In genomic region chr22:38656256-38657148, GRCh38 we compare ENCODE assay signal across 1 cellular context.
A peak's percentile ranks its signal among the peaks of the same experiment; 100 is the strongest.
TF ChIP-seq lines count a peak whose summit lies in the region.

CBY1 (plus strand) TSS chr22:38656638; CDS start chr22:38668055, 11,417 bp downstream.
FAM227A (minus strand) TSS chr22:38656392; CDS start chr22:38650168, 6,224 bp downstream.

TF ChIP-seq in K562, 482 proteins besides CTCF, POLR2A, EP300 and RAD21 (continued from another document and continues in another):
- TF ChIP-seq RREB1 (CRISPR knock-in tag; IDR thresholded peaks at IDR 0.05), result peak; percentile 23; the same call in 1 of the 2 replicates
- TF ChIP-seq ARID2 (IDR thresholded peaks at IDR 0.05), result no peak
- no peak for TF ChIP-seq BCL6 (CRISPR knock-in tag; IDR thresholded peaks at IDR 0.05)
- no peak for TF ChIP-seq RBM17 (IDR thresholded peaks at IDR 0.05; ENCODE audit: borderline replicate concordance, low read depth, low read length)
- TF ChIP-seq ETS2 (tag; IDR thresholded peaks at IDR 0.05; ENCODE audit: borderline replicate concordance, poor library complexity, severe bottlenecking), result no peak
- TF ChIP-seq SMARCB1 (IDR thresholded peaks at IDR 0.05; ENCODE audit: insufficient read length, low read depth), result no peak
- TF ChIP-seq MGA (IDR thresholded peaks at IDR 0.05), result no peak
- no peak for TF ChIP-seq ZNF282 (CRISPR knock-in tag; IDR thresholded peaks at IDR 0.05)
- TF ChIP-seq MEF2A (IDR thresholded peaks at IDR 0.05; ENCODE audit: control insufficient read depth, low read depth, low read length), result no peak
- TF ChIP-seq PTTG1 (tag; IDR thresholded peaks at IDR 0.05; ENCODE audit: low read depth), result no peak
- TF ChIP-seq TCF3 (CRISPR knock-in tag; IDR thresholded peaks at IDR 0.05), result no peak
- no peak for TF ChIP-seq TEAD4 (IDR thresholded peaks at IDR 0.05; ENCODE audit: low read length)
- no peak for TF ChIP-seq TEAD4 (CRISPR knock-in tag; IDR thresholded peaks at IDR 0.05; ENCODE audit: borderline replicate concordance)
- TF ChIP-seq MAZ (CRISPR knock-in tag; conservative IDR thresholded peaks at IDR 0.05 in 1 of 2, IDR thresholded peaks at IDR 0.05 in 1 of 2), result no peak; a peak in 1 of 4 replicates
- TF ChIP-seq ID3 (CRISPR knock-in tag; IDR thresholded peaks at IDR 0.05), result no peak
- TF ChIP-seq ID3 (tag; IDR thresholded peaks at IDR 0.05), result no peak
- TF ChIP-seq L3MBTL2 (IDR thresholded peaks at IDR 0.05), result no peak
- no peak for TF ChIP-seq FUS (optimal IDR thresholded peaks at IDR 0.05; ENCODE audit: low read depth, low read length)
- no peak for TF ChIP-seq IFI16 (CRISPR knock-in tag; IDR thresholded peaks at IDR 0.05)
- TF ChIP-seq ELK3 (CRISPR knock-in tag; IDR thresholded peaks at IDR 0.05), result no peak
- no peak for TF ChIP-seq NFXL1 (CRISPR knock-in tag; IDR thresholded peaks at IDR 0.05)
- no peak for TF ChIP-seq TCFL5 (CRISPR knock-in tag; conservative IDR thresholded peaks at IDR 0.05)
- no peak for TF ChIP-seq BDP1 (IDR thresholded peaks at IDR 0.05; ENCODE audit: insufficient read depth, insufficient read length)
- peak; percentile 25; the same call in 1 of the 2 replicates for TF ChIP-seq PKNOX1 (IDR thresholded peaks at IDR 0.05)
- TF ChIP-seq HMGN3 (IDR thresholded peaks at IDR 0.05; ENCODE audit: borderline replicate concordance, extremely low read depth, insufficient read length, low read depth, low read length), result peak; percentile 48
- TF ChIP-seq SMARCE1 (IDR thresholded peaks at IDR 0.05), result no peak
- TF ChIP-seq TBP (optimal IDR thresholded peaks at IDR 0.05; ENCODE audit: low read depth, low read length), result peak; percentile 47
- TF ChIP-seq FOXK1 (CRISPR knock-in tag; IDR thresholded peaks at IDR 0.05; ENCODE audit: borderline replicate concordance), result no peak
- no peak for TF ChIP-seq KLF6 (CRISPR knock-in tag; IDR thresholded peaks at IDR 0.05; ENCODE audit: borderline replicate concordance)
- no peak for TF ChIP-seq E2F3 (CRISPR knock-in tag; IDR thresholded peaks at IDR 0.05)
- no peak for TF ChIP-seq AFF1 (IDR thresholded peaks at IDR 0.05; ENCODE audit: low read depth in 1 of 2, partially characterized antibody in 2 of 2)
- no peak for TF ChIP-seq ZNF584 (CRISPR knock-in tag; IDR thresholded peaks at IDR 0.05; ENCODE audit: low read depth)
- TF ChIP-seq GABPB1 (CRISPR knock-in tag; IDR thresholded peaks at IDR 0.05), result peak; percentile 18; the same call in 1 of the 2 replicates
